22 cellular contexts compared by ENCODE assay signal in genomic region chr10:36671607-36672006, GRCh38.
DNase-seq lines count a peak whose midpoint lies in the region; ATAC-seq, FAIRE-seq and TF ChIP-seq lines count a peak whose summit lies in the region.
"Had no signal": no experiment of that assay in that cellular context is flagged by ENCODE, and none has a peak within 500 bp of the region (broad histone marks: within the 10 kb centered on the region; RNA-seq: fewer than 3 reads in every experiment).

No MANE protein-coding gene starts in this region.

- FAIRE-seq in bronchial epithelial cell (lab: Jason Lieb, UNC) = no peak
- FAIRE-seq: frontal cortex, G401.6, GM12891, HTR-8/SVneo had no signal

- H3K27me3 ChIP-seq in bronchial epithelial cell (ENCODE audit: control insufficient read depth, insufficient read depth, low read length) = no peaks in the 10 kb centered on the region

- H3K4me1 Mint-ChIP-seq in mesothelial cell of epicardium = peaks cover 17% of the 10 kb centered on the region
- H3K4me1 Mint-ChIP-seq: B cell; central memory CD8-positive, alpha-beta T cell had no signal

- no peaks in the 10 kb centered on the region for H3K9me3 Mint-ChIP-seq in mesothelial cell of epicardium
- H3K9me3 Mint-ChIP-seq: type B pancreatic cell had no signal

- no peaks in the 10 kb centered on the region for H3K36me3 Mint-ChIP-seq in mesothelial cell of epicardium
- H3K36me3 Mint-ChIP-seq: type B pancreatic cell had no signal

- DNase-seq in AG09309 (ENCODE audit: low read depth) (peak; percentile 51), M059J (ENCODE audit: low read depth) (peak; percentile 36), bronchial epithelial cell (ENCODE audit: low read depth) (peak; percentile 7), mesothelial cell of epicardium (ENCODE audit: low spot score in 2 of 2, unreplicated experiment in 2 of 2) (no peak), kidney glomerular epithelial cell (lab: John Stamatoyannopoulos, UW) (no peak), GM20000 (ENCODE audit: low spot score) (no peak), HuH-7 (ENCODE audit: low spot score) (no peak)
- DNase-seq: activated CD4-positive, alpha-beta T cell treated with anti-CD3 and anti-CD28 coated beads for 4 hours; Calu3; NCI-H146; NCI-H774; OCI-M1; stimulated activated naive CD8-positive, alpha-beta T cell treated with anti-CD3 and anti-CD28 coated beads, Interleukin-15, Interleukin-2, amounts not matched to agents 100 U/mL and 50 U/mL, for 24 hours; T1000 had no signal

- no peaks in the 10 kb centered on the region for H3K36me3 ChIP-seq in bronchial epithelial cell (ENCODE audit: control insufficient read depth, insufficient read depth, low read length)

- H3K4me3 ChIP-seq in AG09309 (ENCODE audit: control insufficient read depth, low read depth, low read length) (no peak overlapping the region), bronchial epithelial cell (ENCODE audit: low read depth, low read length) (no peak overlapping the region)

- no peaks in the 10 kb centered on the region for H3K27me3 Mint-ChIP-seq in mesothelial cell of epicardium (ENCODE audit: low read depth)
- H3K27me3 Mint-ChIP-seq: B cell; central memory CD8-positive, alpha-beta T cell had no signal

- peak overlapping the region; percentile 61 for H3K27ac Mint-ChIP-seq in mesothelial cell of epicardium
- H3K27ac Mint-ChIP-seq: B cell, type B pancreatic cell had no signal

- H3K4me3 Mint-ChIP-seq in mesothelial cell of epicardium = no peak overlapping the region
- H3K4me3 Mint-ChIP-seq: B cell; central memory CD8-positive, alpha-beta T cell; type B pancreatic cell had no signal

- no peak for ATAC-seq in HG03442 (IDR thresholded peaks at IDR 0.05; ENCODE audit: unreplicated experiment)
- ATAC-seq: stimulated activated naive CD8-positive, alpha-beta T cell treated with anti-CD3 and anti-CD28 coated beads, Interleukin-15, Interleukin-2, amounts not matched to agents 100 U/mL and 50 U/mL, for 24 hours had no signal

- TF ChIP-seq CTCF in AG09309 (IDR thresholded peaks at IDR 0.05; ENCODE audit: control insufficient read depth, insufficient read depth, low read depth, low read length, missing control alignments) (no peak), bronchial epithelial cell (IDR thresholded peaks at IDR 0.05; ENCODE audit: insufficient read depth, low read length, severe bottlenecking) (no peak), mesothelial cell of epicardium (IDR thresholded peaks at IDR 0.05; ENCODE audit: unreplicated experiment) (no peak), GM20000 (IDR thresholded peaks at IDR 0.05; ENCODE audit: extremely low read depth, missing control alignments) (no peak)

Comparison
In these comparisons a context has a peak if more than half of its experiments do, and no peak if none do; other contexts are left out.
1. DNase-seq: peak in AG09309 (single experiment), M059J (single experiment) and bronchial epithelial cell (single experiment); none in mesothelial cell of epicardium (0 of 2), kidney glomerular epithelial cell (single experiment), GM20000 (single experiment) and HuH-7 (single experiment).